Comparison of ENCODE assay signal across 8 cellular contexts in the genomic region with DNA sequence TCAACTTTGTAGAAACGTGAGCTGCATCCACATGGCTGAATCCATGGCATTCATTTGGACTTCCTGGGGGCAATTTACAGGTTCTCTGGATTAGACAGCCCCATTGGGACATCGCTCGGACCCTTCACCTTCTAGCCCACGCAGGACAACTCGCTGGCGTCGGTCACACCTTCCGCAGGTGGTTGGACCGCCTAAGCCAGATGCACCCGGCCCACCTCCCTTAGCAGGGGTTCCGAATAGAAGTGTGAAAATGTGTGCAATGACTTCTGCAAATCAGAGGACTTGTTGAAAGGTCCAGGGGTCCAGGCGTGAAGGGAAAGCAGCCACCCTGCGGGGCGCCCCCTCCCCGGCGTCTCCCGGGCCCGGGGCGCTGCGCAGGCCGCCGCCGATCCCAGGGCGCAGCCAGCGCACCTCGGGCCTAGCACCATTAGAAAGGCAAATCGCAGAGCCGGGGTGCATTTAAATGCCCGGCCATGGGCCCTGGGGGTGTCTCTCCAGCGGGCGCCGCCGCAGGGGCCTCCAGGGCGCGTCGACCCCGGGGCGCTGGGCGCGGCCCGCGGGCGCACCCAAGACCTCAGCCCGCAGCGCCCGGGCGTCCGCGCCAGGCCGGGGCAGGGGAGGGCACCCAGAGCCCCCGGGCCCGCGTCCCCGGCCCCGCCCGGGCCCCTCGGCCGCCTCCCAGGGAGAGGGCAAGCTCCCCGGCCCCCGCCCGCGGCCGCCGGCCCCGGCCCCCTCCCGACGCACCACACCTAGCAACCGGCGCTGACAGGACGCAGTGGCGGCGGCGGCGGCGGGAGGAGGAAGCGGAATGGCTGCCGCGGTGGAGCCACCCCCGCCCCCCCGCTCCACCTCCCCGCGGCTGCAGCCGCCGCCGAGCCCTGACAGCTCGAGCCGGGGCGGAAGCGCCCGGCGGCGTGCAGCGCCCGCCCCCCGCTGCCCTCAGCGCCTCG. TPM values are rescaled to one million over a fixed set of nuclear protein-coding genes. Genes with fewer than 3 reads are reported as not detected.
DNase-seq lines count a peak whose midpoint lies in the region; ATAC-seq and TF ChIP-seq lines count a peak whose summit lies in the region.

No MANE protein-coding gene starts in this region.

- H3K4me1 ChIP-seq in OCI-LY7 (ENCODE audit: insufficient read depth, low read length, poor library complexity, severe bottlenecking): peaks cover 84% of the 10 kb centered on the region

- no peaks in the 10 kb centered on the region for H3K36me3 ChIP-seq in OCI-LY7 (ENCODE audit: insufficient read depth, low read length)

- H3K9me2 ChIP-seq in OCI-LY7 (ENCODE audit: insufficient read depth, low read length): no peaks in the 10 kb centered on the region

- no peak overlapping the region for H3K27ac ChIP-seq in OCI-LY7 (ENCODE audit: low read depth, low read length, poor library complexity, severe bottlenecking)

- peaks cover 47% of the 10 kb centered on the region for H3K79me2 ChIP-seq in OCI-LY7 (ENCODE audit: insufficient read depth, low read depth, low read length)

- H3K4me3 ChIP-seq in AG09309 (ENCODE audit: control insufficient read depth, low read depth, low read length) (peak overlapping the region; percentile 84), OCI-LY7 (ENCODE audit: low read depth, low read length, poor library complexity, severe bottlenecking) (peak overlapping the region; percentile 70)

- H3K4me3 Mint-ChIP-seq in naive thymus-derived CD8-positive, alpha-beta T cell: peak overlapping the region; percentile 46 to 86 (median 76)

- no TSS peak for BruUV-seq in OCI-LY7 (replicated peaks; lab: Mats Ljungman, UMichigan)

- no peaks in the 10 kb centered on the region for H3K9me3 ChIP-seq in OCI-LY7 (ENCODE audit: low read length)

- TF ChIP-seq CTCF in AG09309 (IDR thresholded peaks at IDR 0.05; ENCODE audit: control insufficient read depth, insufficient read depth, low read depth, low read length, missing control alignments): no peak
- TF ChIP-seq CTCF in OCI-LY7 (conservative IDR thresholded peaks at IDR 0.05; ENCODE audit: low read length): no peak

- no peak for DNase-seq in AG09309 (ENCODE audit: low read depth)
- peak; percentile 80 for DNase-seq in OCI-LY7 (ENCODE audit: low spot score)
- peak; percentile 66 to 72 for DNase-seq in activated T-cell treated with anti-CD3 and anti-CD28 coated beads, Interleukin-2, amount 50 U/mL, for 48 hours
- peak; percentile 58 for DNase-seq in fibroblast of gingiva (ENCODE audit: low read depth)
- peak; percentile 53 to 84 (median 64) for DNase-seq in naive thymus-derived CD8-positive, alpha-beta T cell
- DNase-seq in stimulated activated naive CD4-positive, alpha-beta T cell treated with Interleukin-2 at 50 U/mL for 16 hours (lab: John Stamatoyannopoulos, UW): peak; percentile 68

- CTCF ChIA-PET in OCI-LY7 (lab: Charles Lee; ENCODE audit: unreplicated experiment): interaction anchor here (0.8 kb wide), 1 partner anchor 13 kb away, joined by 3 read pairs; no protein-coding TSS in a partner anchor

- POLR2A ChIA-PET in OCI-LY7 (lab: Charles Lee): interaction anchor here (1.5 to 2.1 kb wide), 3 partner anchors 10 to 14 kb away, joined by 7 to 13 read pairs (median 7); no protein-coding TSS in a partner anchor
- POLR2A ChIA-PET in naive thymus-derived CD8-positive, alpha-beta T cell (lab: Charles Lee): no interaction called here

- H3K4me1 Mint-ChIP-seq in naive thymus-derived CD8-positive, alpha-beta T cell: peaks cover 9 to 65% (median 13%) of the 10 kb centered on the region in 4 donors

- intact Hi-C loops in OCI-LY7 (cut with micrococcal nuclease; ENCODE audit: unreplicated experiment): loop anchor here (5.0 kb wide), 2 partner anchors 82 to 93 kb away; no protein-coding TSS in a partner anchor

- no peaks in the 10 kb centered on the region for H3K9me3 Mint-ChIP-seq in naive thymus-derived CD8-positive, alpha-beta T cell

- H3K27ac Mint-ChIP-seq in naive thymus-derived CD8-positive, alpha-beta T cell: peak overlapping the region; percentile 18 to 92 (median 78)

- H2AFZ ChIP-seq in OCI-LY7 (ENCODE audit: low read length): no peak overlapping the region

- H3K27me3 Mint-ChIP-seq in naive thymus-derived CD8-positive, alpha-beta T cell: no peaks in the 10 kb centered on the region

- no peaks in the 10 kb centered on the region for H3K36me3 Mint-ChIP-seq in naive thymus-derived CD8-positive, alpha-beta T cell

- ATAC-seq in GM19023 (IDR thresholded peaks at IDR 0.05; ENCODE audit: unreplicated experiment) (peak; percentile 85), HG03196 (IDR thresholded peaks at IDR 0.05; ENCODE audit: unreplicated experiment) (peak; percentile 54)
- peak; percentile 74 to 75 for ATAC-seq in naive thymus-derived CD8-positive, alpha-beta T cell

- H4K20me1 ChIP-seq in OCI-LY7 (ENCODE audit: insufficient read depth, low read length): no peaks in the 10 kb centered on the region

- peak overlapping the region; percentile 63 for H3K4me2 ChIP-seq in OCI-LY7 (ENCODE audit: low read length)

RNA-seq across cellular contexts. Expression of gene JAZF1, which starts 1.2 kb away (rescaled TPM):
- total RNA-seq in OCI-LY7 (2014; rRNA removed; shearing (Covaris generic)): 4.6 and 6.3 TPM in 2 replicates
- 25.0 and 33.9 TPM in 2 replicates for total RNA-seq in OCI-LY7 (2022)
- 1 to 10 TPM; 3.6 to 4.3 TPM for total RNA-seq in naive thymus-derived CD8-positive, alpha-beta T cell
- 1 to 10 TPM; 1.4 to 8.6 (median 2.1) TPM for polyA plus RNA-seq in naive thymus-derived CD8-positive, alpha-beta T cell
